ENCODE assay signal across 21 cellular contexts in genomic region chr1:55061000-55061705, GRCh38. TPM values are rescaled to one million over a fixed set of nuclear protein-coding genes. Genes with fewer than 3 reads are reported as not detected.
DNase-seq lines count a peak whose midpoint lies in the region; ATAC-seq, FAIRE-seq and TF ChIP-seq lines count a peak whose summit lies in the region.
"Had no signal": no experiment of that assay in that cellular context is flagged by ENCODE, and none has a peak within 500 bp of the region (broad histone marks: within the 10 kb centered on the region; RNA-seq: fewer than 3 reads in every experiment).

No MANE protein-coding gene starts in this region.

- TF ChIP-seq POLR2A in esophagus muscularis mucosa (IDR thresholded peaks at IDR 0.05; ENCODE audit: low read depth) = no peak

- no peak overlapping the region for H3K4me2 ChIP-seq in GM23338
- H3K4me2 ChIP-seq in osteoblast (ENCODE audit: insufficient read depth, low read length) = no peak overlapping the region

- no peaks in the 10 kb centered on the region for H3K9me2 ChIP-seq in GM23338 (ENCODE audit: insufficient read depth)

- H3K36me3 Mint-ChIP-seq in GM23338 (ENCODE audit: low read depth) = peaks cover 39% of the 10 kb centered on the region

- no peak for ATAC-seq in GM23338
- ATAC-seq in activated CD4-positive, CD25-positive, alpha-beta regulatory T cell treated with anti-CD3 and anti-CD28 coated beads, Interleukin-2, amount 50 U/mL, for 24 hours = no peak

- POLR2A ChIA-PET in HEK293 (lab: Yijun Ruan, JAX) = no interaction called here

- H2AFZ ChIP-seq in GM23338 (no peak overlapping the region), osteoblast (ENCODE audit: low read length) (no peak overlapping the region)

- no peak overlapping the region for H3K27ac Mint-ChIP-seq in GM23338
- H3K27ac Mint-ChIP-seq: CD4-positive, alpha-beta memory T cell had no signal

- H3F3A ChIP-seq in GM23338 (replicated peaks; ENCODE audit: low read depth) = peaks cover 47% of the 10 kb centered on the region

- H3K4me3 ChIP-seq in GM23338 = no peak overlapping the region
- no peak overlapping the region for H3K4me3 ChIP-seq in HEK293 (ENCODE audit: low read depth, low read length)
- no peak overlapping the region for H3K4me3 ChIP-seq in esophagus muscularis mucosa
- no peak overlapping the region for H3K4me3 ChIP-seq in osteoblast (ENCODE audit: insufficient read depth, low read length)
- H3K4me3 ChIP-seq: GM12878 had no signal

- intact Hi-C loops in esophagus muscularis mucosa (cut with DNase I) = no loop called here

- CTCF ChIA-PET in HEK293 (lab: Yijun Ruan, JAX) = interaction anchor here (1.1 kb wide), 2 partner anchors 10 to 116 kb away, joined by 3 to 6 read pairs; no protein-coding TSS in a partner anchor

- H3K4me1 Mint-ChIP-seq in GM23338 = no peaks in the 10 kb centered on the region
- H3K4me1 Mint-ChIP-seq: CD4-positive, alpha-beta memory T cell had no signal

- FAIRE-seq in RCC 7860 (lab: Jason Lieb, UNC) = no peak
- FAIRE-seq: GM12878 had no signal

- WGBS in esophagus muscularis mucosa = 67% methylated on average over 3 of the region's 13 CpGs

- H3K4me1 ChIP-seq in GM23338 (ENCODE audit: insufficient read depth) (no peaks in the 10 kb centered on the region), HEK293 (ENCODE audit: control insufficient read depth, insufficient read depth, low read length) (no peaks in the 10 kb centered on the region), esophagus muscularis mucosa (peaks cover 25 to 51% (median 48%) of the 10 kb centered on the region in 4 donors), osteoblast (ENCODE audit: insufficient read depth, low read length) (peaks cover 10% of the 10 kb centered on the region)
- H3K4me1 ChIP-seq: Caco-2 had no signal

- no peak for TF ChIP-seq CTCF in GM23338 (conservative IDR thresholded peaks at IDR 0.05; ENCODE audit: low read depth in 2 of 2)
- no peak for TF ChIP-seq CTCF in HEK293 (tag by site-specific recombination; IDR thresholded peaks at IDR 0.05)
- TF ChIP-seq CTCF in esophagus muscularis mucosa (IDR thresholded peaks at IDR 0.05) = no peak
- TF ChIP-seq CTCF in osteoblast (IDR thresholded peaks at IDR 0.05; ENCODE audit: extremely low read depth, low read depth, low read length) = no peak

- H3K36me3 ChIP-seq in GM23338 (ENCODE audit: insufficient read depth) (peaks cover 61% of the 10 kb centered on the region), HEK293 (ENCODE audit: control insufficient read depth in 2 of 2, insufficient read depth in 1 of 2, low read length in 2 of 2) (no peaks in the 10 kb centered on the region), esophagus muscularis mucosa (peaks cover 0 to 5% (median under 1%) of the 10 kb centered on the region in 4 donors), osteoblast (ENCODE audit: insufficient read depth, low read length) (no peaks in the 10 kb centered on the region)

- H3K27me3 Mint-ChIP-seq in GM23338 (ENCODE audit: insufficient read depth, low read depth, poor library complexity) = peaks cover 9% of the 10 kb centered on the region
- H3K27me3 Mint-ChIP-seq: CD4-positive, alpha-beta memory T cell had no signal

- no peaks in the 10 kb centered on the region for H3K9me3 Mint-ChIP-seq in GM23338

- no peaks in the 10 kb centered on the region for H3K79me2 ChIP-seq in GM23338 (replicated peaks; ENCODE audit: insufficient read depth)
- no peaks in the 10 kb centered on the region for H3K79me2 ChIP-seq in osteoblast (ENCODE audit: insufficient read depth, low read length)

- no peak for TF ChIP-seq EP300 in esophagus muscularis mucosa (IDR thresholded peaks at IDR 0.05)

- H3K27me3 ChIP-seq in GM23338 (ENCODE audit: insufficient read depth) = no peaks in the 10 kb centered on the region
- no peaks in the 10 kb centered on the region for H3K27me3 ChIP-seq in esophagus muscularis mucosa
- H3K27me3 ChIP-seq in osteoblast (ENCODE audit: insufficient read depth, low read length) = peaks cover 8% of the 10 kb centered on the region

- DNase-seq in GM23338 (ENCODE audit: low spot score) (no peak), esophagus muscularis mucosa (ENCODE audit: extremely low spot score) (no peak), osteoblast (ENCODE audit: insufficient read length, low spot score, missing footprints) (peak; percentile 41), AG08396 (ENCODE audit: low spot score) (no peak), RCC 7860 (ENCODE audit: low spot score) (no peak)
- DNase-seq: Caco-2; CD4-positive, alpha-beta memory T cell; DMS 273 treated with DMSO at 0.1 percent for 48 hours; DND-41; GOT3; Kasumi-1; NCI-H1417 treated with DMSO at 0.1 percent for 48 hours; NCI-H187; NCI-H446; NCI-H526; OCI-M1; Right ventricle myocardium superior had no signal

- H3K9me3 ChIP-seq in HEK293 (ENCODE audit: control insufficient read depth, insufficient read depth, low read depth, low read length) (no peaks in the 10 kb centered on the region), esophagus muscularis mucosa (no peaks in the 10 kb centered on the region), osteoblast (ENCODE audit: low read depth, low read length) (no peaks in the 10 kb centered on the region)
- H3K9me3 ChIP-seq: Caco-2 had no signal

- H3K27ac ChIP-seq in GM23338 (ENCODE audit: low read depth) (peak overlapping the region; percentile 59; the same call in 1 of the 2 replicates), HEK293 (ENCODE audit: extremely low read depth, low read depth, low read length) (no peak overlapping the region), esophagus muscularis mucosa (replicated peaks in 1 of 4) (peak overlapping the region in 3 of 4 donors; percentile 59 to 70 (median 63)), osteoblast (ENCODE audit: low read depth, low read length) (no peak overlapping the region)

- H4K20me1 ChIP-seq in GM23338 (replicated peaks; ENCODE audit: insufficient read depth) (peaks cover 18% of the 10 kb centered on the region), osteoblast (ENCODE audit: insufficient read depth, low read length) (peaks cover 12% of the 10 kb centered on the region)

- H3K4me3 Mint-ChIP-seq in GM23338 = no peak overlapping the region
- H3K4me3 Mint-ChIP-seq: CD4-positive, alpha-beta memory T cell had no signal

TF ChIP-seq in GM23338, 12 proteins besides CTCF, POLR2A, EP300 and RAD21:
- no peak for TF ChIP-seq POLR2AphosphoS5 (IDR thresholded peaks at IDR 0.05; ENCODE audit: low read depth)

TF ChIP-seq in HEK293, 187 proteins besides CTCF, POLR2A, EP300 and RAD21:
- TF ChIP-seq BCL6B (tag by site-specific recombination; IDR thresholded peaks at IDR 0.05) = no peak
- 0 out of 2 replicates have a peak, but pooled peaks have one; percentile 59 for TF ChIP-seq ZNF768 (tag by site-specific recombination; IDR thresholded peaks at IDR 0.05)
TF ChIP-seq in HEK293: peak in this region for 1.

RNA-seq across cellular contexts. Expression of gene PCSK9, which starts 21.8 kb away (rescaled TPM):
- 275 and 327 TPM in 2 replicates for total RNA-seq in GM23338 (2014; rRNA removed; shearing (Covaris generic))
- polyA plus RNA-seq in GM23338 (2016; fragmentation: Nextera tagmentation; extraction: Ambion mirVana) = 77.6 and 78.0 TPM in 2 replicates
- total RNA-seq in esophagus muscularis mucosa (under 1 TPM in 2 of 4 donors, not detected in 2; 0.17 to 0.29 TPM), osteoblast (3.5 and 6.5 TPM in 2 replicates)
- total RNA-seq: CD4-positive, alpha-beta memory T cell; MCF 10A; Right ventricle myocardium superior had no signal
- polyA plus RNA-seq: CD4-positive, alpha-beta memory T cell had no signal

Comparison
In these comparisons a context has a peak if more than half of its experiments do, and no peak if none do; other contexts are left out.
1. H3K27ac ChIP-seq: peak in GM23338 (single experiment) and esophagus muscularis mucosa (3 of 4); none in HEK293 (single experiment) and osteoblast (single experiment).
2. RNA of gene PCSK9, which starts 21.8 kb away (total RNA-seq): 275 to 327 TPM in GM23338; 3.5 to 6.5 TPM in osteoblast and 0.17 to 0.29 TPM in esophagus muscularis mucosa; every median in the first group is over 10 times any median in the second.